7 cellular contexts compared by ENCODE assay signal in genomic region chr12:7042847-7043246, GRCh38. TPM values are rescaled to one million over a fixed set of nuclear protein-coding genes. Genes with fewer than 3 reads are reported as not detected.
A peak's percentile ranks its signal among the peaks of the same experiment; 100 is the strongest.
DNase-seq lines count a peak whose midpoint lies in the region; ATAC-seq and TF ChIP-seq lines count a peak whose summit lies in the region.

No MANE protein-coding gene starts in this region.

- H2AK5ac ChIP-seq in mesenchymal stem cell (ENCODE audit: low read length, severe bottlenecking): no peak overlapping the region

- H2BK120ac ChIP-seq in mesenchymal stem cell (ENCODE audit: low read depth, low read length): no peak overlapping the region

- peak overlapping the region; percentile 37 for H3K9ac ChIP-seq in mesenchymal stem cell (ENCODE audit: low read length)

- peaks cover 0 to 10% of the 10 kb centered on the region in 2 experiments for H3K27me3 ChIP-seq in mesenchymal stem cell (ENCODE audit: control insufficient read depth in 1 of 2, insufficient read depth in 1 of 2, low read length in 2 of 2)

- no peak overlapping the region for H2BK15ac ChIP-seq in mesenchymal stem cell (ENCODE audit: low read depth, poor library complexity, severe bottlenecking)

- no peak overlapping the region for H3K4ac ChIP-seq in mesenchymal stem cell (ENCODE audit: low read depth in 1 of 2, low read length in 2 of 2)

- no peak overlapping the region for H4K91ac ChIP-seq in mesenchymal stem cell (ENCODE audit: low read length)

- TF ChIP-seq CTCF in GM10266 (IDR thresholded peaks at IDR 0.05; ENCODE audit: control insufficient read depth, insufficient read depth, low read depth, missing control alignments) (peak; percentile 18), cardiac fibroblast (IDR thresholded peaks at IDR 0.05; ENCODE audit: low read depth, low read length) (peak; percentile 50)

- 68% methylated on average over 3 of the region's 6 CpGs for WGBS in mesenchymal stem cell

- H3K18ac ChIP-seq in mesenchymal stem cell (ENCODE audit: low read depth in 1 of 2, low read length in 2 of 2): no peak overlapping the region

- no peak overlapping the region for H2BK5ac ChIP-seq in mesenchymal stem cell (ENCODE audit: low read depth, low read length, poor library complexity, severe bottlenecking)

- no peaks in the 10 kb centered on the region for H3K4me1 ChIP-seq in mesenchymal stem cell (ENCODE audit: control insufficient read depth, insufficient read depth, low read depth, low read length)

- no peak overlapping the region for H2BK12ac ChIP-seq in mesenchymal stem cell (ENCODE audit: low read length in 2 of 2)

- no peaks in the 10 kb centered on the region for H3K36me3 ChIP-seq in mesenchymal stem cell (ENCODE audit: control insufficient read depth in 1 of 2, insufficient read depth in 2 of 2, low read depth in 1 of 2, low read length in 2 of 2)

- no peak overlapping the region for H3K23ac ChIP-seq in mesenchymal stem cell (ENCODE audit: low read length in 2 of 2)

- no peak overlapping the region for H2AFZ ChIP-seq in mesenchymal stem cell (ENCODE audit: low read depth, low read length)

- no peak overlapping the region for H3K4me2 ChIP-seq in mesenchymal stem cell (ENCODE audit: low read length, poor library complexity, severe bottlenecking)

- no peak for ATAC-seq in GM19395 (IDR thresholded peaks at IDR 0.05; ENCODE audit: unreplicated experiment)

- H3K14ac ChIP-seq in mesenchymal stem cell (ENCODE audit: low read length in 2 of 2): no peak overlapping the region

- DNase-seq in GM10266 (ENCODE audit: extremely low spot score): peak; percentile 36
- peak; percentile 41 for DNase-seq in NCI-H226
- DNase-seq in cardiac fibroblast (ENCODE audit: low read depth in 2 of 2): peak; percentile 64 to 66
- peak; percentile 49 for DNase-seq in mesenchymal stem cell
- no peak for DNase-seq in NK-92 treated with Interleukin-12 subunit alpha and Interleukin-12 subunit beta, amount 100 ng/mL, for 24 hours (lab: John Stamatoyannopoulos, UW)
- no peak for DNase-seq in stimulated activated CD4-positive, alpha-beta T cell treated with anti-CD3 and anti-CD28 coated beads, Interleukin-4, amount 100 ng/mL, for 4 hours

- no peaks in the 10 kb centered on the region for H3K79me1 ChIP-seq in mesenchymal stem cell (replicated peaks; ENCODE audit: low read length, poor library complexity, severe bottlenecking)

- no peak overlapping the region for H4K8ac ChIP-seq in mesenchymal stem cell (ENCODE audit: low read length)

- H3K4me3 ChIP-seq in cardiac fibroblast (replicated peaks in 1 of 2; ENCODE audit: low read depth in 2 of 2, low read length in 2 of 2): no peak overlapping the region
- no peak overlapping the region for H3K4me3 ChIP-seq in mesenchymal stem cell (ENCODE audit: insufficient read depth in 1 of 2, low read depth in 1 of 2, low read length in 2 of 2)

- H3K9me3 ChIP-seq in mesenchymal stem cell (ENCODE audit: control insufficient read depth, low read length): no peaks in the 10 kb centered on the region

- no peak overlapping the region for H3K27ac ChIP-seq in mesenchymal stem cell (ENCODE audit: low read length, poor library complexity, severe bottlenecking)

RNA-seq across cellular contexts. Expression of gene C1S, which starts 17.7 kb away (rescaled TPM):
- polyA plus RNA-seq in mesenchymal stem cell (2013, experiment 1 of 2): 92.4 TPM
- 91.8 TPM for polyA plus RNA-seq in mesenchymal stem cell (2013, experiment 2 of 2)

RNA-seq across cellular contexts. Expression of gene LPCAT3, which starts 24.6 kb away (rescaled TPM):
- polyA plus RNA-seq in mesenchymal stem cell (2013, experiment 1 of 2): 103 TPM
- 102 TPM for polyA plus RNA-seq in mesenchymal stem cell (2013, experiment 2 of 2)

RNA-seq across cellular contexts. Expression of gene C1R, which starts 49.4 kb away (rescaled TPM):
- polyA plus RNA-seq in mesenchymal stem cell (2013, experiment 1 of 2): 79.1 TPM
- polyA plus RNA-seq in mesenchymal stem cell (2013, experiment 2 of 2): 79.5 TPM

Comparison
In these comparisons a context has a peak if more than half of its experiments do, and no peak if none do; other contexts are left out.
1. DNase-seq: peak in GM10266 (single experiment), NCI-H226 (single experiment), cardiac fibroblast (2 of 2) and mesenchymal stem cell (single experiment); none in NK-92 treated with Interleukin-12 subunit alpha and Interleukin-12 subunit beta, amount 100 ng/mL, for 24 hours (single experiment) and stimulated activated CD4-positive, alpha-beta T cell treated with anti-CD3 and anti-CD28 coated beads, Interleukin-4, amount 100 ng/mL, for 4 hours (0 of 2).